Comparison of ENCODE assay signal across 17 cellular contexts in genomic region chr19:41711376-41712261, GRCh38. TPM values are rescaled to one million over a fixed set of nuclear protein-coding genes. Genes with fewer than 3 reads are reported as not detected.
A peak's percentile ranks its signal among the peaks of the same experiment; 100 is the strongest.
DNase-seq lines count a peak whose midpoint lies in the region; ATAC-seq lines count a peak whose summit lies in the region.
"Had no signal": no experiment of that assay in that cellular context is flagged by ENCODE, and none has a peak within 500 bp of the region (broad histone marks: within the 10 kb centered on the region; RNA-seq: fewer than 3 reads in every experiment).

No MANE protein-coding gene starts in this region.

- no peak overlapping the region for H4K8ac ChIP-seq in mesenchymal stem cell (ENCODE audit: low read length)

- CTCF ChIA-PET in activated CD8-positive, alpha-beta memory T cell treated with anti-CD3 and anti-CD28 coated beads, Interleukin-2, amount 10 ng/mL, durations not matched to agents 7 days and 5 days (lab: Charles Lee), result interaction anchor here (1.5 kb wide), 1 partner anchor 19 kb away, joined by 4 read pairs; no protein-coding TSS in a partner anchor

- no peak overlapping the region for H2AFZ ChIP-seq in mesenchymal stem cell (ENCODE audit: low read depth, low read length)

- peak; percentile 37 for DNase-seq in activated CD8-positive, alpha-beta memory T cell treated with anti-CD3 and anti-CD28 coated beads for 24 hours
- DNase-seq in activated CD8-positive, alpha-beta memory T cell treated with anti-CD3 and anti-CD28 coated beads, Interleukin-2, amount 10 ng/mL, durations not matched to agents 7 days and 5 days, result no peak
- DNase-seq in left colon (peak; percentile 52), pons (ENCODE audit: low spot score) (peak; percentile 30), DMS153 treated with DMSO at 0.1 percent for 48 hours (lab: John Stamatoyannopoulos, UW; ENCODE audit: unreplicated experiment) (no peak), mesenchymal stem cell (no peak), EL (no peak), A172 (ENCODE audit: low spot score) (no peak)
- DNase-seq: DMS 273 treated with DMSO at 0.1 percent for 48 hours, MM.1S, NCI-H2081, NCI-H524, OCI-M1, RPMI8226 had no signal

- no peak overlapping the region for H3K14ac ChIP-seq in mesenchymal stem cell (ENCODE audit: low read length in 2 of 2)

- H3K36me3 Mint-ChIP-seq in activated CD8-positive, alpha-beta memory T cell treated with anti-CD3 and anti-CD28 coated beads, Interleukin-2, amount 10 ng/mL, durations not matched to agents 7 days and 5 days, result no peaks in the 10 kb centered on the region

- H3K79me1 ChIP-seq in mesenchymal stem cell (replicated peaks; ENCODE audit: low read length, poor library complexity, severe bottlenecking), result no peaks in the 10 kb centered on the region

- no peak overlapping the region for H3K27ac Mint-ChIP-seq in activated CD8-positive, alpha-beta memory T cell treated with anti-CD3 and anti-CD28 coated beads, Interleukin-2, amount 10 ng/mL, durations not matched to agents 7 days and 5 days

- peaks cover 0 to 56% of the 10 kb centered on the region in 2 experiments for H3K27me3 ChIP-seq in mesenchymal stem cell (ENCODE audit: control insufficient read depth in 1 of 2, insufficient read depth in 1 of 2, low read length in 2 of 2)

- no peak overlapping the region for H3K4me2 ChIP-seq in mesenchymal stem cell (ENCODE audit: low read length, poor library complexity, severe bottlenecking)
- H3K4me2 ChIP-seq: BLaER1 treated with 17β-estradiol and CSF1 and Interleukin-3, amounts not matched to agents 10 nM and 100 nM had no signal

- ATAC-seq in activated CD8-positive, alpha-beta memory T cell treated with anti-CD3 and anti-CD28 coated beads, Interleukin-2, amount 10 ng/mL, durations not matched to agents 7 days and 5 days, result no peak
- peak; percentile 34 for ATAC-seq in left colon

- H3K9ac ChIP-seq in mesenchymal stem cell (ENCODE audit: low read length), result no peak overlapping the region
- H3K9ac ChIP-seq: BLaER1 treated with 17β-estradiol and CSF1 and Interleukin-3, amounts not matched to agents 10 nM and 100 nM had no signal

- intact Hi-C loops in left colon (cut with DNase I, micrococcal nuclease), result no loop called here

- H2BK15ac ChIP-seq in mesenchymal stem cell (ENCODE audit: low read depth, poor library complexity, severe bottlenecking), result no peak overlapping the region

- H2AK5ac ChIP-seq in mesenchymal stem cell (ENCODE audit: low read length, severe bottlenecking), result no peak overlapping the region

- H3K4me3 ChIP-seq in mesenchymal stem cell (ENCODE audit: insufficient read depth in 1 of 2, low read depth in 1 of 2, low read length in 2 of 2), result no peak overlapping the region
- H3K4me3 ChIP-seq: BLaER1 treated with 17β-estradiol and CSF1 and Interleukin-3, amounts not matched to agents 10 nM and 100 nM had no signal

- H3K27me3 Mint-ChIP-seq in activated CD8-positive, alpha-beta memory T cell treated with anti-CD3 and anti-CD28 coated beads, Interleukin-2, amount 10 ng/mL, durations not matched to agents 7 days and 5 days, result peaks cover 16% of the 10 kb centered on the region

- H3K23ac ChIP-seq in mesenchymal stem cell (ENCODE audit: low read length in 2 of 2), result no peak overlapping the region

- no peak overlapping the region for H3K4me3 Mint-ChIP-seq in activated CD8-positive, alpha-beta memory T cell treated with anti-CD3 and anti-CD28 coated beads, Interleukin-2, amount 10 ng/mL, durations not matched to agents 7 days and 5 days

- H3K27ac ChIP-seq in mesenchymal stem cell (ENCODE audit: low read length, poor library complexity, severe bottlenecking), result no peak overlapping the region
- H3K27ac ChIP-seq: 22Rv1; BLaER1 treated with 17β-estradiol and CSF1 and Interleukin-3, amounts not matched to agents 10 nM and 100 nM had no signal

- no peaks in the 10 kb centered on the region for H3K4me1 ChIP-seq in mesenchymal stem cell (ENCODE audit: control insufficient read depth, insufficient read depth, low read depth, low read length)

- H3K18ac ChIP-seq in mesenchymal stem cell (ENCODE audit: low read depth in 1 of 2, low read length in 2 of 2), result no peak overlapping the region

- no peaks in the 10 kb centered on the region for H3K9me3 ChIP-seq in mesenchymal stem cell (ENCODE audit: control insufficient read depth, low read length)
- H3K9me3 ChIP-seq: BLaER1 treated with 17β-estradiol and CSF1 and Interleukin-3, amounts not matched to agents 10 nM and 100 nM had no signal

- 69% methylated on average over 12 of the region's 13 CpGs for WGBS in mesenchymal stem cell

- H4K91ac ChIP-seq in mesenchymal stem cell (ENCODE audit: low read length), result no peak overlapping the region

- peaks cover 3% of the 10 kb centered on the region for H3K4me1 Mint-ChIP-seq in activated CD8-positive, alpha-beta memory T cell treated with anti-CD3 and anti-CD28 coated beads, Interleukin-2, amount 10 ng/mL, durations not matched to agents 7 days and 5 days

- H2BK5ac ChIP-seq in mesenchymal stem cell (ENCODE audit: low read depth, low read length, poor library complexity, severe bottlenecking), result no peak overlapping the region

- no peak overlapping the region for H2BK12ac ChIP-seq in mesenchymal stem cell (ENCODE audit: low read length in 2 of 2)

- no peaks in the 10 kb centered on the region for H3K9me3 Mint-ChIP-seq in activated CD8-positive, alpha-beta memory T cell treated with anti-CD3 and anti-CD28 coated beads, Interleukin-2, amount 10 ng/mL, durations not matched to agents 7 days and 5 days (ENCODE audit: low read depth)

- no peak overlapping the region for H2BK120ac ChIP-seq in mesenchymal stem cell (ENCODE audit: low read depth, low read length)

- H3K4ac ChIP-seq in mesenchymal stem cell (ENCODE audit: low read depth in 1 of 2, low read length in 2 of 2), result no peak overlapping the region

- H3K36me3 ChIP-seq in mesenchymal stem cell (ENCODE audit: control insufficient read depth in 1 of 2, insufficient read depth in 2 of 2, low read depth in 1 of 2, low read length in 2 of 2), result no peaks in the 10 kb centered on the region
- H3K36me3 ChIP-seq: BLaER1 treated with 17β-estradiol and CSF1 and Interleukin-3, amounts not matched to agents 10 nM and 100 nM had no signal

RNA-seq across cellular contexts. Expression of gene CEACAM5, which starts 3.2 kb away (rescaled TPM):
- total RNA-seq in activated CD8-positive, alpha-beta memory T cell treated with anti-CD3 and anti-CD28 coated beads, Interleukin-2, amount 10 ng/mL, durations not matched to agents 7 days and 5 days, result not detected
- 1,000 to 10,000 TPM; 4,350 to 5,481 TPM for total RNA-seq in left colon
- not detected for polyA plus RNA-seq in mesenchymal stem cell (2013, experiment 1 of 2)
- polyA plus RNA-seq in mesenchymal stem cell (2013, experiment 2 of 2), result not detected
- not detected in 2 replicates for total RNA-seq in A172 (2014; rRNA removed; shearing (Covaris generic))
- total RNA-seq: H1 had no signal
- polyA plus RNA-seq: H1 had no signal

RNA-seq across cellular contexts. Expression of gene CEACAM7, which starts 23.5 kb away (rescaled TPM):
- total RNA-seq in activated CD8-positive, alpha-beta memory T cell treated with anti-CD3 and anti-CD28 coated beads, Interleukin-2, amount 10 ng/mL, durations not matched to agents 7 days and 5 days, result not detected
- total RNA-seq in left colon, result 1,000 to 10,000 TPM; 2,049 to 2,156 TPM
- polyA plus RNA-seq in mesenchymal stem cell (2013, experiment 1 of 2), result not detected
- polyA plus RNA-seq in mesenchymal stem cell (2013, experiment 2 of 2), result not detected
- not detected in 2 replicates for total RNA-seq in A172 (2014; rRNA removed; shearing (Covaris generic))
- total RNA-seq: H1 had no signal
- polyA plus RNA-seq: H1 had no signal

RNA-seq across cellular contexts. Expression of gene CEACAM6, which starts 43.7 kb away (rescaled TPM):
- total RNA-seq in activated CD8-positive, alpha-beta memory T cell treated with anti-CD3 and anti-CD28 coated beads, Interleukin-2, amount 10 ng/mL, durations not matched to agents 7 days and 5 days, result not detected
- total RNA-seq in left colon, result 100 to 1,000 TPM; 485 to 596 TPM
- not detected for polyA plus RNA-seq in mesenchymal stem cell (2013, experiment 1 of 2)
- not detected for polyA plus RNA-seq in mesenchymal stem cell (2013, experiment 2 of 2)
- total RNA-seq in A172 (2014; rRNA removed; shearing (Covaris generic)), result not detected in 2 replicates
- total RNA-seq: H1 had no signal
- polyA plus RNA-seq: H1 had no signal

Comparison
In these comparisons a context has a peak if more than half of its experiments do, and no peak if none do; other contexts are left out.
1. DNase-seq: peak in activated CD8-positive, alpha-beta memory T cell treated with anti-CD3 and anti-CD28 coated beads for 24 hours (single experiment), left colon (2 of 2) and pons (single experiment); none in activated CD8-positive, alpha-beta memory T cell treated with anti-CD3 and anti-CD28 coated beads, Interleukin-2, amount 10 ng/mL, durations not matched to agents 7 days and 5 days (single experiment), DMS153 treated with DMSO at 0.1 percent for 48 hours (single experiment), mesenchymal stem cell (single experiment), EL (single experiment) and A172 (single experiment).
2. RNA of gene CEACAM5, which starts 3.2 kb away (total RNA-seq): 4,350 to 5,481 TPM in left colon; not detected in activated CD8-positive, alpha-beta memory T cell treated with anti-CD3 and anti-CD28 coated beads, Interleukin-2, amount 10 ng/mL, durations not matched to agents 7 days and 5 days and not detected in A172; every median in the first group is over 1,000 times any median in the second.
3. RNA of gene CEACAM7, which starts 23.5 kb away (total RNA-seq): 2,049 to 2,156 TPM in left colon; not detected in activated CD8-positive, alpha-beta memory T cell treated with anti-CD3 and anti-CD28 coated beads, Interleukin-2, amount 10 ng/mL, durations not matched to agents 7 days and 5 days and not detected in A172; every median in the first group is over 1,000 times any median in the second.
4. RNA of gene CEACAM6, which starts 43.7 kb away (total RNA-seq): 485 to 596 TPM in left colon; not detected in activated CD8-positive, alpha-beta memory T cell treated with anti-CD3 and anti-CD28 coated beads, Interleukin-2, amount 10 ng/mL, durations not matched to agents 7 days and 5 days and not detected in A172; every median in the first group is over 100 times any median in the second.